12 cellular contexts compared by ENCODE assay signal in the genomic region with DNA sequence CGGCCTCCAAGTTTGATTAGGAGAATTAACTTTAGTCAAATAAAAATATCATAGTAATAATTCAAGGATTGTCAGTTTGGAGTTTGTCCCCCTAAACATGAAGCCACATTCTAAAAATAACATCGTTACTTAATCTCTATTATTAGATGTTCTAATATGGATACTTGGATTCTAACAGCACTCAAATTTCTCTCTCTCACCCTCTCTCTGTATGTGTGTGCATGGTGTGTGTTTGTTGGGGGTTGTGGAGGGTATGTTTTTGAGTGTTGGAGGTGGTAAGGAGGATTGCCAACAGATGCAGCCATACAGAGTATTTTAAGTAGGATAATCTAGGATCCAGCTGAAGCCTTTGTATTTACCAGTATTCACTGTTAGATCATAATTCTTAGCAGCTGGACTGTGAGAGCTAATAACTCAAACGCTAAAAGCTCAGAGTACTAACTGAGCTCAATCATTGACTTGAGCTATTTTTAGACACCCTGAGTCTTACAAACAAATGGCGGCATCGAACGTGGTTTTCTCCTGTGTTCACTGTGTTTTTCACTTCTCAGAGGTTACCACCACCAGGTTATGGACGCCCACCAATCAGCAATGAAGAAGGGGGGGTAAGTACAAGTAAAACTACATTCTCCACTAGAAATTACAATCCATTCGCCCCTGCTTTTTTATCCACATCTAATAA. TPM values are rescaled to one million over a fixed set of nuclear protein-coding genes. Genes with fewer than 3 reads are reported as not detected.
A peak's percentile ranks its signal among the peaks of the same experiment; 100 is the strongest.
DNase-seq lines count a peak whose midpoint lies in the region; TF ChIP-seq lines count a peak whose summit lies in the region.
"Had no signal": no experiment of that assay in that cellular context is flagged by ENCODE, and none has a peak within 500 bp of the region (broad histone marks: within the 10 kb centered on the region; RNA-seq: fewer than 3 reads in every experiment).

No MANE protein-coding gene starts in this region.

- H3K27ac Mint-ChIP-seq in activated CD4-positive, alpha-beta T cell treated with anti-CD3 and anti-CD28 coated beads, Interleukin-2, amount 10 ng/mL, durations not matched to agents 24 days and 14 days: no peak overlapping the region

- no peaks in the 10 kb centered on the region for H3K27me3 ChIP-seq in hepatocyte
- no peaks in the 10 kb centered on the region for H3K27me3 ChIP-seq in uterus
- H3K27me3 ChIP-seq: tibial nerve had no signal

- H3K36me3 ChIP-seq in hepatocyte (replicated peaks; ENCODE audit: insufficient read depth, low read depth) (no peaks in the 10 kb centered on the region), uterus (no peaks in the 10 kb centered on the region)
- H3K36me3 ChIP-seq: tibial nerve had no signal

- H3K79me2 ChIP-seq in hepatocyte: no peaks in the 10 kb centered on the region

- H4K20me1 ChIP-seq in hepatocyte (ENCODE audit: insufficient read depth, poor library complexity, severe bottlenecking): no peaks in the 10 kb centered on the region

- H3K9me2 ChIP-seq in hepatocyte (replicated peaks; ENCODE audit: insufficient read depth): no peaks in the 10 kb centered on the region

- H2AFZ ChIP-seq in hepatocyte: peak overlapping the region; percentile 15

- peaks cover 4% of the 10 kb centered on the region for H3K4me1 Mint-ChIP-seq in activated CD4-positive, alpha-beta T cell treated with anti-CD3 and anti-CD28 coated beads, Interleukin-2, amount 10 ng/mL, durations not matched to agents 24 days and 14 days

- peaks cover 3% of the 10 kb centered on the region for H3K27me3 Mint-ChIP-seq in activated CD4-positive, alpha-beta T cell treated with anti-CD3 and anti-CD28 coated beads, Interleukin-2, amount 10 ng/mL, durations not matched to agents 24 days and 14 days

- TF ChIP-seq CTCF in hepatocyte (IDR thresholded peaks at IDR 0.05; ENCODE audit: poor library complexity): no peak
- TF ChIP-seq CTCF in uterus (IDR thresholded peaks at IDR 0.05): no peak

- H3K27ac ChIP-seq in hepatocyte: peak overlapping the region; percentile 38
- H3K27ac ChIP-seq in uterus: peak overlapping the region; percentile 46 to 56
- H3K27ac ChIP-seq: tibial nerve had no signal

- H3K4me1 ChIP-seq in hepatocyte (ENCODE audit: insufficient read depth): no peaks in the 10 kb centered on the region
- no peaks in the 10 kb centered on the region for H3K4me1 ChIP-seq in uterus
- H3K4me1 ChIP-seq: tibial nerve had no signal

- DNase-seq in activated CD4-positive, alpha-beta T cell treated with anti-CD3 and anti-CD28 coated beads, Interleukin-2, amount 10 ng/mL, durations not matched to agents 24 days and 14 days: peak; percentile 40
- no peak for DNase-seq in activated CD4-positive, alpha-beta T cell treated with anti-CD3 and anti-CD28 coated beads for 48 hours
- DNase-seq in NCI-H524 (lab: John Stamatoyannopoulos, UW): peak; percentile 27 to 85
- DNase-seq in hepatocyte (ENCODE audit: low spot score): peak; percentile 30
- no peak for DNase-seq in uterus
- DNase-seq in GF-D8 (lab: John Stamatoyannopoulos, UW): no peak
- DNase-seq in H4 (ENCODE audit: low spot score): no peak
- DNase-seq in NCI-H526 treated with DMSO at 0.1 percent for 48 hours (lab: John Stamatoyannopoulos, UW): no peak
- DNase-seq: activated CD4-positive, alpha-beta T cell treated with anti-CD3 and anti-CD28 coated beads for 4 hours; anterior cingulate cortex; stimulated activated CD4-positive, alpha-beta T cell treated with anti-CD3 and anti-CD28 coated beads, Interleukin-2, amount 100 ng/mL, for 24 hours had no signal

- H3K9me3 Mint-ChIP-seq in activated CD4-positive, alpha-beta T cell treated with anti-CD3 and anti-CD28 coated beads, Interleukin-2, amount 10 ng/mL, durations not matched to agents 24 days and 14 days: no peaks in the 10 kb centered on the region

- H3K4me2 ChIP-seq in hepatocyte: peak overlapping the region; percentile 35

- H3K9me3 ChIP-seq in hepatocyte (ENCODE audit: low read depth) (no peaks in the 10 kb centered on the region), uterus (no peaks in the 10 kb centered on the region)
- H3K9me3 ChIP-seq: tibial nerve had no signal

- WGBS in hepatocyte (ENCODE audit: low lambda C conversion rate, missing lambda C conversion rate): 62% methylated on average over 8 of the region's 8 CpGs

- no peak for TF ChIP-seq POLR2A in uterus (IDR thresholded peaks at IDR 0.05)

- H3K4me3 ChIP-seq in hepatocyte (no peak overlapping the region), uterus (no peak overlapping the region)
- H3K4me3 ChIP-seq: tibial nerve had no signal

- intact Hi-C loops in activated CD4-positive, alpha-beta T cell treated with anti-CD3 and anti-CD28 coated beads, Interleukin-2, amount 10 ng/mL, durations not matched to agents 24 days and 14 days (cut with micrococcal nuclease): no loop called here
- intact Hi-C loops in uterus (cut with DNase I; ENCODE audit: low total_unique reads): no loop called here

- H3K36me3 Mint-ChIP-seq in activated CD4-positive, alpha-beta T cell treated with anti-CD3 and anti-CD28 coated beads, Interleukin-2, amount 10 ng/mL, durations not matched to agents 24 days and 14 days (ENCODE audit: low read depth): no peaks in the 10 kb centered on the region

- no peak overlapping the region for H3K4me3 Mint-ChIP-seq in activated CD4-positive, alpha-beta T cell treated with anti-CD3 and anti-CD28 coated beads, Interleukin-2, amount 10 ng/mL, durations not matched to agents 24 days and 14 days

RNA-seq across cellular contexts. Expression of gene ENAM, which starts 8.8 kb away (rescaled TPM):
- total RNA-seq in activated CD4-positive, alpha-beta T cell treated with anti-CD3 and anti-CD28 coated beads, Interleukin-2, amount 10 ng/mL, durations not matched to agents 24 days and 14 days: not detected in 2 replicates
- 0.20 and 4.4 TPM in 2 replicates for total RNA-seq in hepatocyte
- polyA plus RNA-seq in hepatocyte: 0.64 TPM in 1 of 2 replicates, not detected in the other
- under 1 TPM in 2 of 4 donors, not detected in 2; 0.24 to 0.83 TPM for total RNA-seq in uterus
- not detected in 2 replicates for total RNA-seq in H4 (2014; rRNA removed; shearing (Covaris generic))
- total RNA-seq: tibial nerve had no signal

RNA-seq across cellular contexts. Expression of gene JCHAIN, which starts 28.9 kb away (rescaled TPM):
- not detected in 2 replicates for total RNA-seq in activated CD4-positive, alpha-beta T cell treated with anti-CD3 and anti-CD28 coated beads, Interleukin-2, amount 10 ng/mL, durations not matched to agents 24 days and 14 days
- total RNA-seq in hepatocyte (0.44 TPM in 1 of 2 replicates, not detected in the other), uterus (10 to 100 TPM in 1 of 4 donors, 1 to 10 TPM in 3; 4.9 to 12.7 (median 6.2) TPM)
- polyA plus RNA-seq in hepatocyte: not detected in 2 replicates
- total RNA-seq in H4 (2014; rRNA removed; shearing (Covaris generic)): 1.3 TPM in 1 of 2 replicates, not detected in the other

RNA-seq across cellular contexts. Expression of gene AMBN, which starts 45.3 kb away (rescaled TPM):
- not detected in 2 replicates for total RNA-seq in activated CD4-positive, alpha-beta T cell treated with anti-CD3 and anti-CD28 coated beads, Interleukin-2, amount 10 ng/mL, durations not matched to agents 24 days and 14 days
- total RNA-seq in hepatocyte (not detected in 2 replicates), uterus (not detected)
- not detected in 2 replicates for polyA plus RNA-seq in hepatocyte
- total RNA-seq in H4 (2014; rRNA removed; shearing (Covaris generic)): 0.19 TPM in 1 of 2 replicates, not detected in the other
- total RNA-seq: tibial nerve had no signal

RNA-seq across cellular contexts. Expression of gene UTP3, which starts 51.0 kb away (rescaled TPM):
- total RNA-seq in activated CD4-positive, alpha-beta T cell treated with anti-CD3 and anti-CD28 coated beads, Interleukin-2, amount 10 ng/mL, durations not matched to agents 24 days and 14 days: 45.9 and 47.6 TPM in 2 replicates
- total RNA-seq in hepatocyte: 16.2 and 19.8 TPM in 2 replicates
- 12.0 and 13.9 TPM in 2 replicates for polyA plus RNA-seq in hepatocyte
- 10 to 100 TPM in 2 of 4 donors, 1 to 10 TPM in 2; 6.7 to 28.9 (median 17.1) TPM for total RNA-seq in uterus
- total RNA-seq in H4 (2014; rRNA removed; shearing (Covaris generic)): 19.7 and 23.6 TPM in 2 replicates

Comparison
In these comparisons a context has a peak if more than half of its experiments do, and no peak if none do; other contexts are left out.
1. DNase-seq: peak in activated CD4-positive, alpha-beta T cell treated with anti-CD3 and anti-CD28 coated beads, Interleukin-2, amount 10 ng/mL, durations not matched to agents 24 days and 14 days (single experiment), NCI-H524 (2 of 2) and hepatocyte (single experiment); none in activated CD4-positive, alpha-beta T cell treated with anti-CD3 and anti-CD28 coated beads for 48 hours (single experiment), uterus (0 of 2), GF-D8 (single experiment), H4 (single experiment) and NCI-H526 treated with DMSO at 0.1 percent for 48 hours (single experiment).